In the genomic region with DNA sequence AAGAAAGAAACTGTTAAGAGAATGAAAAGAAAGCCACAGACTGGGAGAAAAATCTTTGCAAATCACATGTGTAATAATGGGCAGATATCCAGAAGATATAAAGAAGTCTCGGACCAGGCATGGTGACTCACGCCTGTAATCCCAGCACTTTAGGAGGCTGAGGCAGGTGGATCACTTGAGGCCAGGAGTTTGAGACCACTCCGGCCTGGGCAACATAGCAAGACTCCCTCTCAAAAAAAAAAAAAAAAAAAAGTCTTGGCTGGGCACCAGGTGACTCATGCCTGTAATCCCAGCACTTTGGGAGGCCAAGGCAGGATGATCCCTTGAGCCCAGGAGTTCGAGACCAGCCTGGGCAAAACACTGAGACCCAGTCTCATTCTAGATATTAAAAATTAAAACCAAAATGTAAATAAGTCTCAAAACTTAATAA, we compare ENCODE assay signal across 9 cellular contexts. TPM values are rescaled to one million over a fixed set of nuclear protein-coding genes. Genes with fewer than 3 reads are reported as not detected.
DNase-seq lines count a peak whose midpoint lies in the region; ATAC-seq and TF ChIP-seq lines count a peak whose summit lies in the region.
"Not testable (repeated sequence)": the region's sequence is repeated elsewhere in the genome, so short reads cannot be mapped to it uniquely, and the experiment has no call there.
"Had no signal": no experiment of that assay in that cellular context is flagged by ENCODE, and none has a peak within 500 bp of the region (broad histone marks: within the 10 kb centered on the region; RNA-seq: fewer than 3 reads in every experiment).

No MANE protein-coding gene starts in this region.

- not testable (repeated sequence) for H3K9me3 ChIP-seq in BLaER1 treated with 17β-estradiol and CSF1 and Interleukin-3, amounts not matched to agents 10 nM and 100 nM (replicated peaks in 1 of 11); SK-N-SH; iPS-15b (ENCODE audit: control insufficient read depth, insufficient read depth, low read length)

- not testable (repeated sequence) for H3K36me3 Mint-ChIP-seq in activated naive CD8-positive, alpha-beta T cell; effector memory CD8-positive, alpha-beta T cell (ENCODE audit: insufficient read depth); nephron (ENCODE audit: low read depth); stimulated activated naive B cell treated with anti-CD40 and anti-IgM and Interleukin-4, amounts not matched to agents 10 μg/mL and 1 μg/mL and 100 μg/mL, for 72 hours

- peaks cover 39 to 88% (median 74%) of the 10 kb centered on the region in 10 experiments for H3K4me1 ChIP-seq in BLaER1 treated with 17β-estradiol and CSF1 and Interleukin-3, amounts not matched to agents 10 nM and 100 nM
- peaks cover 4 to 18% of the 10 kb centered on the region in 2 experiments; a peak in 1 of 4 replicates for H3K4me1 ChIP-seq in SK-N-SH (ENCODE audit: control insufficient read depth in 1 of 2, insufficient read depth in 2 of 2, low read depth in 1 of 2, low read length in 1 of 2)
- not testable (repeated sequence) for H3K4me1 ChIP-seq in iPS-15b (ENCODE audit: control insufficient read depth, insufficient read depth, low read length)

- not testable (repeated sequence) for TF ChIP-seq EP300 in SK-N-SH (IDR thresholded peaks at IDR 0.05; ENCODE audit: borderline replicate concordance in 1 of 2, low read depth in 1 of 2, low read length in 1 of 2)

- TF ChIP-seq RAD21 in SK-N-SH (IDR thresholded peaks at IDR 0.05; ENCODE audit: low read length) = not testable (repeated sequence)

- CTCF ChIA-PET in SK-N-SH (lab: Yijun Ruan, JAX) = interaction anchor here (0.9 to 8.4 kb wide), 4 partner anchors 17 to 226 kb away, joined by 3 to 99 read pairs (median 5); no protein-coding TSS in a partner anchor

- H3K27ac Mint-ChIP-seq in activated naive CD8-positive, alpha-beta T cell = not testable (repeated sequence)
- H3K27ac Mint-ChIP-seq in effector memory CD8-positive, alpha-beta T cell = peak overlapping the region in 1 of 2 donors; percentile 51
- H3K27ac Mint-ChIP-seq in nephron = peak overlapping the region in 2 of 3 experiments; percentile 38 to 63
- H3K27ac Mint-ChIP-seq in stimulated activated naive B cell treated with anti-CD40 and anti-IgM and Interleukin-4, amounts not matched to agents 10 μg/mL and 1 μg/mL and 100 μg/mL, for 72 hours = peak overlapping the region; percentile 59

- H3K79me2 ChIP-seq in SK-N-SH (ENCODE audit: insufficient read depth) = not testable (repeated sequence)

- ATAC-seq in effector memory CD8-positive, alpha-beta T cell (replicated peaks); stimulated activated naive B cell treated with anti-CD40 and anti-IgM and Interleukin-4, amounts not matched to agents 10 μg/mL and 1 μg/mL and 100 μg/mL, for 72 hours (replicated peaks): not testable (repeated sequence)

- peaks cover 0 to 15% (median 0%) of the 10 kb centered on the region in 11 experiments; a peak in 2 of 22 replicates for H3K27me3 ChIP-seq in BLaER1 treated with 17β-estradiol and CSF1 and Interleukin-3, amounts not matched to agents 10 nM and 100 nM
- H3K27me3 ChIP-seq in SK-N-SH (ENCODE audit: insufficient read depth); iPS-15b (ENCODE audit: control insufficient read depth, insufficient read depth, low read length): not testable (repeated sequence)

- H3K4me2 ChIP-seq in BLaER1 treated with 17β-estradiol and CSF1 and Interleukin-3, amounts not matched to agents 10 nM and 100 nM = peak overlapping the region in 10 of 11 experiments; percentile 82 to 100 (median 96); a peak in 19 of 22 replicates
- not testable (repeated sequence) for H3K4me2 ChIP-seq in SK-N-SH

- H3F3A ChIP-seq in SK-N-SH (replicated peaks; ENCODE audit: insufficient read depth) = peaks cover 17% of the 10 kb centered on the region

- H3K4me3 ChIP-seq in BLaER1 treated with 17β-estradiol and CSF1 and Interleukin-3, amounts not matched to agents 10 nM and 100 nM = peak overlapping the region in 2 of 10 experiments; percentile 50 to 62; a peak in 3 of 20 replicates
- H3K4me3 ChIP-seq in SK-N-SH (ENCODE audit: low read depth in 2 of 2, low read length in 1 of 2) = not testable (repeated sequence)
- peak overlapping the region; percentile 77 for H3K4me3 ChIP-seq in iPS-15b (ENCODE audit: low read depth, low read length)

- DNase-seq in HCEC 1CT = peak; percentile 50
- DNase-seq in SK-N-SH; effector memory CD8-positive, alpha-beta T cell; stimulated activated naive B cell treated with anti-CD40 and anti-IgM and Interleukin-4, amounts not matched to agents 10 μg/mL and 1 μg/mL and 100 μg/mL, for 72 hours: not testable (repeated sequence)

- not testable (repeated sequence) for H3K9me3 Mint-ChIP-seq in activated naive CD8-positive, alpha-beta T cell (ENCODE audit: low read depth); effector memory CD8-positive, alpha-beta T cell; nephron; stimulated activated naive B cell treated with anti-CD40 and anti-IgM and Interleukin-4, amounts not matched to agents 10 μg/mL and 1 μg/mL and 100 μg/mL, for 72 hours

- 43% methylated on average over 4 of the region's 4 CpGs for WGBS in SK-N-SH (ENCODE audit: low lambda C conversion rate)

- H3K27me3 Mint-ChIP-seq in activated naive CD8-positive, alpha-beta T cell; stimulated activated naive B cell treated with anti-CD40 and anti-IgM and Interleukin-4, amounts not matched to agents 10 μg/mL and 1 μg/mL and 100 μg/mL, for 72 hours: not testable (repeated sequence)
- H3K27me3 Mint-ChIP-seq in effector memory CD8-positive, alpha-beta T cell = peaks cover 42 to 77% of the 10 kb centered on the region in 2 donors
- H3K27me3 Mint-ChIP-seq in nephron (ENCODE audit: low read depth) = peaks cover 11% of the 10 kb centered on the region

- not testable (repeated sequence) for H2AFZ ChIP-seq in SK-N-SH (ENCODE audit: low read depth)

- TF ChIP-seq CTCF in SK-N-SH (IDR thresholded peaks at IDR 0.05); nephron (IDR thresholded peaks at IDR 0.05; ENCODE audit: unreplicated experiment in 3 of 3): not testable (repeated sequence)

- peaks cover 0 to 16% (median 6%) of the 10 kb centered on the region in 11 experiments; a peak in 9 of 22 replicates for H3K36me3 ChIP-seq in BLaER1 treated with 17β-estradiol and CSF1 and Interleukin-3, amounts not matched to agents 10 nM and 100 nM
- H3K36me3 ChIP-seq in SK-N-SH (replicated peaks in 1 of 2; ENCODE audit: control insufficient read depth in 1 of 2, insufficient read depth in 2 of 2, low read length in 1 of 2) = not testable (repeated sequence)
- H3K36me3 ChIP-seq in iPS-15b (ENCODE audit: control insufficient read depth, insufficient read depth, low read length) = peaks cover 12% of the 10 kb centered on the region

- H3K27ac ChIP-seq in BLaER1 treated with 17β-estradiol and CSF1 and Interleukin-3, amounts not matched to agents 10 nM and 100 nM; SK-N-SH (ENCODE audit: low read depth in 2 of 2, low read length in 1 of 2): not testable (repeated sequence)

- not testable (repeated sequence) for H3K9ac ChIP-seq in BLaER1 treated with 17β-estradiol and CSF1 and Interleukin-3, amounts not matched to agents 10 nM and 100 nM; SK-N-SH; iPS-15b (ENCODE audit: low read depth, low read length)

- not testable (repeated sequence) for H3K9me2 ChIP-seq in SK-N-SH

- POLR2A ChIA-PET in SK-N-SH (lab: Yijun Ruan, JAX) = interaction anchor here (1.0 kb wide), 1 partner anchor 17 kb away, joined by 3 read pairs; no protein-coding TSS in a partner anchor

- H4K20me1 ChIP-seq in BLaER1 treated with 17β-estradiol and CSF1 and Interleukin-3, amounts not matched to agents 10 nM and 100 nM = peaks cover 0 to 33% (median 0%) of the 10 kb centered on the region in 11 experiments; a peak in 7 of 22 replicates
- H4K20me1 ChIP-seq in SK-N-SH (ENCODE audit: insufficient read depth) = not testable (repeated sequence)

- peak overlapping the region; percentile 77 for H3K4me3 Mint-ChIP-seq in activated naive CD8-positive, alpha-beta T cell
- H3K4me3 Mint-ChIP-seq in effector memory CD8-positive, alpha-beta T cell = peak overlapping the region; percentile 74 to 75
- H3K4me3 Mint-ChIP-seq in nephron = peak overlapping the region; percentile 81 to 88 (median 87)
- H3K4me3 Mint-ChIP-seq in stimulated activated naive B cell treated with anti-CD40 and anti-IgM and Interleukin-4, amounts not matched to agents 10 μg/mL and 1 μg/mL and 100 μg/mL, for 72 hours = peak overlapping the region; percentile 29 to 84

- not testable (repeated sequence) for H3K4me1 Mint-ChIP-seq in activated naive CD8-positive, alpha-beta T cell (ENCODE audit: low read depth); effector memory CD8-positive, alpha-beta T cell (ENCODE audit: low read depth in 2 of 2); nephron
- peaks cover 17 to 35% of the 10 kb centered on the region in 2 donors for H3K4me1 Mint-ChIP-seq in stimulated activated naive B cell treated with anti-CD40 and anti-IgM and Interleukin-4, amounts not matched to agents 10 μg/mL and 1 μg/mL and 100 μg/mL, for 72 hours

TF ChIP-seq in SK-N-SH, 30 proteins besides CTCF, POLR2A, EP300 and RAD21:
- TF ChIP-seq FOSL2 (IDR thresholded peaks at IDR 0.05; ENCODE audit: borderline replicate concordance, low read depth) (peak; percentile 80), TCF12 (IDR thresholded peaks at IDR 0.05) (peak; percentile 22; the same call in 1 of the 2 replicates), NFIC (IDR thresholded peaks at IDR 0.05; ENCODE audit: borderline replicate concordance) (peak; percentile 70), JUND (IDR thresholded peaks at IDR 0.05) (peak; percentile 66)

RNA-seq across cellular contexts. Expression of gene DIPK1B, which starts 1.1 kb away (rescaled TPM):
- polyA plus RNA-seq in SK-N-SH (2012; rRNA removed) = 24.5 and 27.1 TPM in 2 replicates
- polyA plus RNA-seq in SK-N-SH (2012; cell fraction: cytosol; rRNA removed) = 10.2 and 18.9 TPM in 2 replicates
- polyA plus RNA-seq in SK-N-SH (2012; cell fraction: nucleus; rRNA removed) = 29.2 and 33.2 TPM in 2 replicates

RNA-seq across cellular contexts. Expression of gene AGPAT2, which starts 24.0 kb away (rescaled TPM):
- 41.8 and 46.8 TPM in 2 replicates for polyA plus RNA-seq in SK-N-SH (2012; rRNA removed)
- polyA plus RNA-seq in SK-N-SH (2012; cell fraction: cytosol; rRNA removed) = 16.8 and 33.3 TPM in 2 replicates
- polyA plus RNA-seq in SK-N-SH (2012; cell fraction: nucleus; rRNA removed) = 50.8 and 59.5 TPM in 2 replicates

RNA-seq across cellular contexts. Expression of gene LCN10, which starts 31.5 kb away (rescaled TPM):
- not detected in 2 replicates for polyA plus RNA-seq in SK-N-SH (2012; rRNA removed)
- not detected in 2 replicates for polyA plus RNA-seq in SK-N-SH (2012; cell fraction: cytosol; rRNA removed)
- not detected in 2 replicates for polyA plus RNA-seq in SK-N-SH (2012; cell fraction: nucleus; rRNA removed)

RNA-seq across cellular contexts. Expression of gene LCN6, which starts 37.1 kb away (rescaled TPM):
- not detected in 2 replicates for polyA plus RNA-seq in SK-N-SH (2012; rRNA removed)
- not detected in 2 replicates for polyA plus RNA-seq in SK-N-SH (2012; cell fraction: cytosol; rRNA removed)
- polyA plus RNA-seq in SK-N-SH (2012; cell fraction: nucleus; rRNA removed) = not detected in 2 replicates

RNA-seq across cellular contexts. Expression of gene LCN8, which starts 46.8 kb away (rescaled TPM):
- polyA plus RNA-seq in SK-N-SH (2012; rRNA removed) = not detected in 2 replicates
- not detected in 2 replicates for polyA plus RNA-seq in SK-N-SH (2012; cell fraction: cytosol; rRNA removed)
- polyA plus RNA-seq in SK-N-SH (2012; cell fraction: nucleus; rRNA removed) = 0.02 TPM in 1 of 2 replicates, not detected in the other
- polyA plus RNA-seq: right cardiac atrium had no signal
